In genomic region chr10:102461187-102462054, GRCh38 we compare ENCODE assay signal across 8 cellular contexts. TPM values are rescaled to one million over a fixed set of nuclear protein-coding genes. Genes with fewer than 3 reads are reported as not detected.
DNase-seq lines count a peak whose midpoint lies in the region; ATAC-seq, FAIRE-seq and TF ChIP-seq lines count a peak whose summit lies in the region.

No MANE protein-coding gene starts in this region.

- H3K27ac Mint-ChIP-seq in activated T-helper 17 cell treated with anti-CD3 and anti-CD28 coated beads, Interleukin-2, amount 50 U/mL, for 72 hours = peak overlapping the region; percentile 79
- peak overlapping the region; percentile 89 to 94 for H3K27ac Mint-ChIP-seq in natural killer cell treated with Interleukin-12 subunit alpha and Interleukin-12 subunit beta and Interleukin-15 and Interleukin-18, amount 100 ng/mL, for 72 hours

- H3K9me3 Mint-ChIP-seq in activated T-helper 17 cell treated with anti-CD3 and anti-CD28 coated beads, Interleukin-2, amount 50 U/mL, for 72 hours = no peaks in the 10 kb centered on the region
- H3K9me3 Mint-ChIP-seq in natural killer cell treated with Interleukin-12 subunit alpha and Interleukin-12 subunit beta and Interleukin-15 and Interleukin-18, amount 100 ng/mL, for 72 hours = no peaks in the 10 kb centered on the region

- peaks cover 16% of the 10 kb centered on the region for H3K4me1 ChIP-seq in Karpas-422 (ENCODE audit: low read length)

- peaks cover 24% of the 10 kb centered on the region for H3K4me1 Mint-ChIP-seq in activated T-helper 17 cell treated with anti-CD3 and anti-CD28 coated beads, Interleukin-2, amount 50 U/mL, for 72 hours
- peaks cover 25 to 28% of the 10 kb centered on the region in 2 donors for H3K4me1 Mint-ChIP-seq in natural killer cell treated with Interleukin-12 subunit alpha and Interleukin-12 subunit beta and Interleukin-15 and Interleukin-18, amount 100 ng/mL, for 72 hours (ENCODE audit: low read depth in 2 of 2)

- H4K20me1 ChIP-seq in Karpas-422 (ENCODE audit: insufficient read depth, low read depth, low read length) = no peaks in the 10 kb centered on the region

- H3K27me3 Mint-ChIP-seq in activated T-helper 17 cell treated with anti-CD3 and anti-CD28 coated beads, Interleukin-2, amount 50 U/mL, for 72 hours = no peaks in the 10 kb centered on the region
- no peaks in the 10 kb centered on the region for H3K27me3 Mint-ChIP-seq in natural killer cell treated with Interleukin-12 subunit alpha and Interleukin-12 subunit beta and Interleukin-15 and Interleukin-18, amount 100 ng/mL, for 72 hours

- no peak overlapping the region for H3K27ac ChIP-seq in Karpas-422 (ENCODE audit: low read length)

- peaks cover 3% of the 10 kb centered on the region for H3K36me3 Mint-ChIP-seq in activated T-helper 17 cell treated with anti-CD3 and anti-CD28 coated beads, Interleukin-2, amount 50 U/mL, for 72 hours (ENCODE audit: low read depth)
- no peaks in the 10 kb centered on the region for H3K36me3 Mint-ChIP-seq in natural killer cell treated with Interleukin-12 subunit alpha and Interleukin-12 subunit beta and Interleukin-15 and Interleukin-18, amount 100 ng/mL, for 72 hours

- H3K36me3 ChIP-seq in Karpas-422 (ENCODE audit: insufficient read depth, low read length) = no peaks in the 10 kb centered on the region

- H3K4me2 ChIP-seq in Karpas-422 (ENCODE audit: low read depth, low read length, poor library complexity, severe bottlenecking) = peak overlapping the region; percentile 89

- peak overlapping the region; percentile 72 for H3K4me3 ChIP-seq in Karpas-422 (ENCODE audit: low read length)
- peak overlapping the region; percentile 55 for H3K4me3 ChIP-seq in fibroblast of mammary gland (ENCODE audit: control insufficient read depth, low read depth, low read length)

- peak; percentile 85 for DNase-seq in DMS153 (lab: John Stamatoyannopoulos, UW)
- peak; percentile 93 for DNase-seq in Karpas-422
- DNase-seq in RCC 7860 (ENCODE audit: low spot score) = peak; percentile 74
- DNase-seq in fibroblast of mammary gland (ENCODE audit: low read depth) = peak; percentile 63
- DNase-seq in natural killer cell treated with Interleukin-12 subunit alpha and Interleukin-12 subunit beta and Interleukin-15 and Interleukin-18, amount 100 ng/mL, for 72 hours (ENCODE audit: low spot score) = peak; percentile 97
- peak; percentile 97 for DNase-seq in stimulated activated naive CD8-positive, alpha-beta T cell treated with anti-CD3 and anti-CD28 coated beads, Interleukin-15, Interleukin-2, amounts not matched to agents 100 U/mL and 50 U/mL, for 24 hours

- TF ChIP-seq CTCF in fibroblast of mammary gland (conservative IDR thresholded peaks at IDR 0.05; ENCODE audit: control insufficient read depth, insufficient read depth, low read depth, low read length) = no peak

- H3K79me2 ChIP-seq in Karpas-422 (ENCODE audit: low read length) = no peaks in the 10 kb centered on the region

- H2AFZ ChIP-seq in Karpas-422 (ENCODE audit: low read length) = peak overlapping the region; percentile 95; the same call in 1 of the 2 replicates

- no peaks in the 10 kb centered on the region for H3K9me2 ChIP-seq in Karpas-422 (replicated peaks; ENCODE audit: insufficient read depth, low read length)

- H3K4me3 Mint-ChIP-seq in activated T-helper 17 cell treated with anti-CD3 and anti-CD28 coated beads, Interleukin-2, amount 50 U/mL, for 72 hours = peak overlapping the region; percentile 98
- peak overlapping the region; percentile 95 for H3K4me3 Mint-ChIP-seq in natural killer cell treated with Interleukin-12 subunit alpha and Interleukin-12 subunit beta and Interleukin-15 and Interleukin-18, amount 100 ng/mL, for 72 hours

- no peaks in the 10 kb centered on the region for H3K27me3 ChIP-seq in Karpas-422 (ENCODE audit: low read length)

- FAIRE-seq in RCC 7860 (lab: Jason Lieb, UNC) = no peak

- peak; percentile 84 for ATAC-seq in GM21723 (IDR thresholded peaks at IDR 0.05; ENCODE audit: unreplicated experiment)
- ATAC-seq in activated T-helper 17 cell treated with anti-CD3 and anti-CD28 coated beads, Interleukin-2, amount 50 U/mL, for 72 hours (replicated peaks) = peak; percentile 99
- peak; percentile 98 for ATAC-seq in natural killer cell treated with Interleukin-12 subunit alpha and Interleukin-12 subunit beta and Interleukin-15 and Interleukin-18, amount 100 ng/mL, for 72 hours
- peak; percentile 92 for ATAC-seq in stimulated activated naive CD8-positive, alpha-beta T cell treated with anti-CD3 and anti-CD28 coated beads, Interleukin-15, Interleukin-2, amounts not matched to agents 100 U/mL and 50 U/mL, for 24 hours

- no peaks in the 10 kb centered on the region for H3K9me3 ChIP-seq in Karpas-422 (ENCODE audit: low read length)

- peak overlapping the region; percentile 76 for H3K9ac ChIP-seq in Karpas-422 (ENCODE audit: low read length)

RNA-seq across cellular contexts. Expression of gene C10orf95, which starts 10.1 kb away (rescaled TPM):
- total RNA-seq in Karpas-422 (2014; rRNA removed; shearing (Covaris generic); ENCODE audit: low replicate concordance) = 0.78 TPM in 1 of 2 replicates, not detected in the other
- under 1 TPM; 0.29 to 0.39 TPM for total RNA-seq in activated T-helper 17 cell treated with anti-CD3 and anti-CD28 coated beads, Interleukin-2, amount 50 U/mL, for 72 hours
- under 1 TPM in 1 of 2 donors, not detected in 1; 0.98 TPM for total RNA-seq in natural killer cell treated with Interleukin-12 subunit alpha and Interleukin-12 subunit beta and Interleukin-15 and Interleukin-18, amount 100 ng/mL, for 72 hours

RNA-seq across cellular contexts. Expression of gene CUEDC2, which starts 29.0 kb away (rescaled TPM):
- total RNA-seq in Karpas-422 (2014; rRNA removed; shearing (Covaris generic); ENCODE audit: low replicate concordance) = 27.1 and 34.1 TPM in 2 replicates
- 10 to 100 TPM; 53.3 to 58.5 TPM for total RNA-seq in activated T-helper 17 cell treated with anti-CD3 and anti-CD28 coated beads, Interleukin-2, amount 50 U/mL, for 72 hours
- 10 to 100 TPM; 39.8 to 58.5 TPM for total RNA-seq in natural killer cell treated with Interleukin-12 subunit alpha and Interleukin-12 subunit beta and Interleukin-15 and Interleukin-18, amount 100 ng/mL, for 72 hours

RNA-seq across cellular contexts. Expression of gene FBXL15, which starts 40.8 kb away (rescaled TPM):
- 2.4 and 3.6 TPM in 2 replicates for total RNA-seq in Karpas-422 (2014; rRNA removed; shearing (Covaris generic); ENCODE audit: low replicate concordance)
- total RNA-seq in activated T-helper 17 cell treated with anti-CD3 and anti-CD28 coated beads, Interleukin-2, amount 50 U/mL, for 72 hours = 10 to 100 TPM; 12.6 to 15.4 TPM
- 10 to 100 TPM; 22.0 to 23.7 TPM for total RNA-seq in natural killer cell treated with Interleukin-12 subunit alpha and Interleukin-12 subunit beta and Interleukin-15 and Interleukin-18, amount 100 ng/mL, for 72 hours

RNA-seq across cellular contexts. Expression of gene ACTR1A, which starts 41.1 kb away (rescaled TPM):
- total RNA-seq in Karpas-422 (2014; rRNA removed; shearing (Covaris generic); ENCODE audit: low replicate concordance) = 69.8 and 83.7 TPM in 2 replicates
- total RNA-seq in activated T-helper 17 cell treated with anti-CD3 and anti-CD28 coated beads, Interleukin-2, amount 50 U/mL, for 72 hours = 10 to 100 TPM; 43.0 to 74.4 TPM
- 100 to 1,000 TPM in 1 of 2 donors, 10 to 100 TPM in 1; 84.5 to 108 TPM for total RNA-seq in natural killer cell treated with Interleukin-12 subunit alpha and Interleukin-12 subunit beta and Interleukin-15 and Interleukin-18, amount 100 ng/mL, for 72 hours

RNA-seq across cellular contexts. Expression of gene SUFU, which starts 42.4 kb away (rescaled TPM):
- total RNA-seq in Karpas-422 (2014; rRNA removed; shearing (Covaris generic); ENCODE audit: low replicate concordance) = 5.9 and 9.2 TPM in 2 replicates
- total RNA-seq in activated T-helper 17 cell treated with anti-CD3 and anti-CD28 coated beads, Interleukin-2, amount 50 U/mL, for 72 hours = 10 to 100 TPM; 11.1 to 16.2 TPM
- 10 to 100 TPM in 1 of 2 donors, 1 to 10 TPM in 1; 6.8 to 10.9 TPM for total RNA-seq in natural killer cell treated with Interleukin-12 subunit alpha and Interleukin-12 subunit beta and Interleukin-15 and Interleukin-18, amount 100 ng/mL, for 72 hours
